8 cellular contexts compared by ENCODE assay signal in genomic region chr10:86966008-86966654, GRCh38. TPM values are rescaled to one million over a fixed set of nuclear protein-coding genes. Genes with fewer than 3 reads are reported as not detected.
DNase-seq lines count a peak whose midpoint lies in the region; ATAC-seq and TF ChIP-seq lines count a peak whose summit lies in the region.

No MANE protein-coding gene starts in this region.

- DNase-seq in activated CD8-positive, alpha-beta T cell treated with anti-CD3 and anti-CD28 coated beads for 36 hours, result peak; percentile 27
- no peak for DNase-seq in activated CD8-positive, alpha-beta T cell treated with anti-CD3 and anti-CD28 coated beads, Interleukin-2, amount 10 ng/mL, durations not matched to agents 7 days and 5 days
- no peak for DNase-seq in Karpas-422
- no peak for DNase-seq in HPDE6-E6E7 (ENCODE audit: extremely low spot score)
- DNase-seq in HEK293T (ENCODE audit: extremely low spot score), result no peak
- no peak for DNase-seq in D341Med (ENCODE audit: low spot score)

- TF ChIP-seq CTCF in activated CD8-positive, alpha-beta T cell treated with anti-CD3 and anti-CD28 coated beads for 36 hours (IDR thresholded peaks at IDR 0.05), result no peak
- no peak for TF ChIP-seq CTCF in gastroesophageal sphincter (IDR thresholded peaks at IDR 0.05)

- no peaks in the 10 kb centered on the region for H3K9me2 ChIP-seq in Karpas-422 (replicated peaks; ENCODE audit: insufficient read depth, low read length)

- H3K27ac ChIP-seq in Karpas-422 (ENCODE audit: low read length), result no peak overlapping the region
- H3K27ac ChIP-seq in gastroesophageal sphincter, result peak overlapping the region in 3 of 4 donors; percentile 95 to 99 (median 99)

- no peak overlapping the region for H3K4me2 ChIP-seq in Karpas-422 (ENCODE audit: low read depth, low read length, poor library complexity, severe bottlenecking)

- H3K4me3 ChIP-seq in Karpas-422 (ENCODE audit: low read length) (no peak overlapping the region), gastroesophageal sphincter (peak overlapping the region in 1 of 2 donors; percentile 5)

- POLR2A ChIA-PET in activated CD8-positive, alpha-beta T cell treated with anti-CD3 and anti-CD28 coated beads for 36 hours (lab: Charles Lee), result interaction anchor here (1.2 kb wide), 1 partner anchor 28 kb away, joined by 3 read pairs; no protein-coding TSS in a partner anchor
- POLR2A ChIA-PET in activated CD8-positive, alpha-beta T cell treated with anti-CD3 and anti-CD28 coated beads, Interleukin-2, amount 10 ng/mL, durations not matched to agents 7 days and 5 days (lab: Charles Lee), result interaction anchor here (1.1 kb wide), 1 partner anchor 27 kb away, joined by 3 read pairs; no protein-coding TSS in a partner anchor
- POLR2A ChIA-PET in HEK293T (lab: Yijun Ruan, JAX), result interaction anchor here (0.6 to 0.9 kb wide), 3 partner anchors 9 to 251 kb away, joined by 3 read pairs; partner anchors contain the start of gene MMRN2

- WGBS in gastroesophageal sphincter (ENCODE audit: low coverage in 1 of 2), 2 donors, result 41 to 62% methylated on average over 4 to 9 of the region's 11 CpGs

- no peaks in the 10 kb centered on the region for H3K9me3 Mint-ChIP-seq in activated CD8-positive, alpha-beta T cell treated with anti-CD3 and anti-CD28 coated beads for 36 hours
- no peaks in the 10 kb centered on the region for H3K9me3 Mint-ChIP-seq in activated CD8-positive, alpha-beta T cell treated with anti-CD3 and anti-CD28 coated beads, Interleukin-2, amount 10 ng/mL, durations not matched to agents 7 days and 5 days (ENCODE audit: insufficient read depth)
- no peaks in the 10 kb centered on the region for H3K9me3 Mint-ChIP-seq in stimulated activated naive CD8-positive, alpha-beta T cell treated with anti-CD3 and anti-CD28 coated beads, Interleukin-15, Interleukin-2, amounts not matched to agents 100 ng/mL and 50 ng/mL, for 24 hours

- 0 out of 2 replicates have a peak overlapping the region, but pooled peaks have one; percentile 43 for H2AFZ ChIP-seq in Karpas-422 (ENCODE audit: low read length)

- H3K36me3 ChIP-seq in Karpas-422 (ENCODE audit: insufficient read depth, low read length) (no peaks in the 10 kb centered on the region), gastroesophageal sphincter (no peaks in the 10 kb centered on the region)

- peak overlapping the region; percentile 75 for H3K27ac Mint-ChIP-seq in activated CD8-positive, alpha-beta T cell treated with anti-CD3 and anti-CD28 coated beads for 36 hours
- H3K27ac Mint-ChIP-seq in activated CD8-positive, alpha-beta T cell treated with anti-CD3 and anti-CD28 coated beads, Interleukin-2, amount 10 ng/mL, durations not matched to agents 7 days and 5 days, result no peak overlapping the region
- peak overlapping the region; percentile 89 for H3K27ac Mint-ChIP-seq in stimulated activated naive CD8-positive, alpha-beta T cell treated with anti-CD3 and anti-CD28 coated beads, Interleukin-15, Interleukin-2, amounts not matched to agents 100 ng/mL and 50 ng/mL, for 24 hours

- no peak for TF ChIP-seq EP300 in gastroesophageal sphincter (IDR thresholded peaks at IDR 0.05)

- intact Hi-C loops in activated CD8-positive, alpha-beta T cell treated with anti-CD3 and anti-CD28 coated beads for 36 hours (cut with micrococcal nuclease), result no loop called here

- H3K4me1 Mint-ChIP-seq in activated CD8-positive, alpha-beta T cell treated with anti-CD3 and anti-CD28 coated beads for 36 hours (ENCODE audit: low read depth), result peaks cover 22% of the 10 kb centered on the region
- H3K4me1 Mint-ChIP-seq in activated CD8-positive, alpha-beta T cell treated with anti-CD3 and anti-CD28 coated beads, Interleukin-2, amount 10 ng/mL, durations not matched to agents 7 days and 5 days (ENCODE audit: low read depth), result peaks cover 18% of the 10 kb centered on the region
- H3K4me1 Mint-ChIP-seq in stimulated activated naive CD8-positive, alpha-beta T cell treated with anti-CD3 and anti-CD28 coated beads, Interleukin-15, Interleukin-2, amounts not matched to agents 100 ng/mL and 50 ng/mL, for 24 hours (ENCODE audit: low read depth), result peaks cover 49% of the 10 kb centered on the region

- no peaks in the 10 kb centered on the region; the same call in none of the 2 replicates for H3K4me1 ChIP-seq in Karpas-422 (ENCODE audit: low read length)
- peaks cover 0 to 65% (median 36%) of the 10 kb centered on the region in 3 donors for H3K4me1 ChIP-seq in gastroesophageal sphincter

- peak overlapping the region; percentile 37 for H3K4me3 Mint-ChIP-seq in activated CD8-positive, alpha-beta T cell treated with anti-CD3 and anti-CD28 coated beads for 36 hours
- no peak overlapping the region for H3K4me3 Mint-ChIP-seq in activated CD8-positive, alpha-beta T cell treated with anti-CD3 and anti-CD28 coated beads, Interleukin-2, amount 10 ng/mL, durations not matched to agents 7 days and 5 days
- peak overlapping the region; percentile 62 for H3K4me3 Mint-ChIP-seq in stimulated activated naive CD8-positive, alpha-beta T cell treated with anti-CD3 and anti-CD28 coated beads, Interleukin-15, Interleukin-2, amounts not matched to agents 100 ng/mL and 50 ng/mL, for 24 hours

- H3K27me3 ChIP-seq in Karpas-422 (ENCODE audit: low read length), result no peaks in the 10 kb centered on the region
- no peaks in the 10 kb centered on the region for H3K27me3 ChIP-seq in gastroesophageal sphincter

- no peak overlapping the region for H3K9ac ChIP-seq in Karpas-422 (ENCODE audit: low read length)

- CTCF ChIA-PET in activated CD8-positive, alpha-beta T cell treated with anti-CD3 and anti-CD28 coated beads for 36 hours (lab: Charles Lee), result interaction anchor here (0.6 to 7.1 kb wide), 11 partner anchors 10 to 254 kb away, joined by 3 to 45 read pairs (median 4); partner anchors contain the start of gene SHLD2
- CTCF ChIA-PET in activated CD8-positive, alpha-beta T cell treated with anti-CD3 and anti-CD28 coated beads, Interleukin-2, amount 10 ng/mL, durations not matched to agents 7 days and 5 days (lab: Charles Lee), result interaction anchor here (0.7 to 3.5 kb wide), 8 partner anchors 9 to 127 kb away, joined by 3 to 13 read pairs (median 6); partner anchors contain the start of gene MMRN2
- CTCF ChIA-PET in HEK293T (lab: Yijun Ruan, JAX), result interaction anchor here (0.6 to 1.1 kb wide), 7 partner anchors 10 to 208 kb away, joined by 3 to 6 read pairs (median 3); no protein-coding TSS in a partner anchor

- H3K27me3 Mint-ChIP-seq in activated CD8-positive, alpha-beta T cell treated with anti-CD3 and anti-CD28 coated beads for 36 hours, result no peaks in the 10 kb centered on the region
- H3K27me3 Mint-ChIP-seq in activated CD8-positive, alpha-beta T cell treated with anti-CD3 and anti-CD28 coated beads, Interleukin-2, amount 10 ng/mL, durations not matched to agents 7 days and 5 days (ENCODE audit: low read depth), result peaks cover 14% of the 10 kb centered on the region
- no peaks in the 10 kb centered on the region for H3K27me3 Mint-ChIP-seq in stimulated activated naive CD8-positive, alpha-beta T cell treated with anti-CD3 and anti-CD28 coated beads, Interleukin-15, Interleukin-2, amounts not matched to agents 100 ng/mL and 50 ng/mL, for 24 hours

- no peaks in the 10 kb centered on the region for H3K79me2 ChIP-seq in Karpas-422 (ENCODE audit: low read length)

- no peaks in the 10 kb centered on the region for H4K20me1 ChIP-seq in Karpas-422 (ENCODE audit: insufficient read depth, low read depth, low read length)

- no peak for TF ChIP-seq POLR2A in gastroesophageal sphincter (IDR thresholded peaks at IDR 0.05)

- no peaks in the 10 kb centered on the region for H3K9me3 ChIP-seq in Karpas-422 (ENCODE audit: low read length)
- no peaks in the 10 kb centered on the region for H3K9me3 ChIP-seq in gastroesophageal sphincter

- peak; percentile 13 for ATAC-seq in activated CD8-positive, alpha-beta T cell treated with anti-CD3 and anti-CD28 coated beads for 36 hours
- no peak for ATAC-seq in activated CD8-positive, alpha-beta T cell treated with anti-CD3 and anti-CD28 coated beads, Interleukin-2, amount 10 ng/mL, durations not matched to agents 7 days and 5 days
- ATAC-seq in gastroesophageal sphincter, result no peak

- H3K36me3 Mint-ChIP-seq in activated CD8-positive, alpha-beta T cell treated with anti-CD3 and anti-CD28 coated beads for 36 hours (ENCODE audit: low read depth), result no peaks in the 10 kb centered on the region
- H3K36me3 Mint-ChIP-seq in activated CD8-positive, alpha-beta T cell treated with anti-CD3 and anti-CD28 coated beads, Interleukin-2, amount 10 ng/mL, durations not matched to agents 7 days and 5 days (ENCODE audit: low read depth), result no peaks in the 10 kb centered on the region
- no peaks in the 10 kb centered on the region for H3K36me3 Mint-ChIP-seq in stimulated activated naive CD8-positive, alpha-beta T cell treated with anti-CD3 and anti-CD28 coated beads, Interleukin-15, Interleukin-2, amounts not matched to agents 100 ng/mL and 50 ng/mL, for 24 hours (ENCODE audit: low read depth)

TF ChIP-seq in HEK293T, 16 proteins besides CTCF, POLR2A, EP300 and RAD21 (continues in another document):
- TF ChIP-seq FOXA1 (IDR thresholded peaks at IDR 0.05) (no peak), FOXM1 (IDR thresholded peaks at IDR 0.05; ENCODE audit: borderline replicate concordance) (no peak), ZNF384 (IDR thresholded peaks at IDR 0.05) (no peak), FOXK2 (IDR thresholded peaks at IDR 0.05) (no peak)

RNA-seq across cellular contexts. Expression of gene ADIRF, which starts 2.2 kb away (rescaled TPM):
- total RNA-seq in activated CD8-positive, alpha-beta T cell treated with anti-CD3 and anti-CD28 coated beads for 36 hours, result not detected
- total RNA-seq in activated CD8-positive, alpha-beta T cell treated with anti-CD3 and anti-CD28 coated beads, Interleukin-2, amount 10 ng/mL, durations not matched to agents 7 days and 5 days, result not detected
- total RNA-seq in Karpas-422 (2014; rRNA removed; shearing (Covaris generic); ENCODE audit: low replicate concordance), result not detected in 2 replicates
- total RNA-seq in gastroesophageal sphincter, result 100 to 1,000 TPM in 2 of 4 donors, 10 to 100 TPM in 2; 36.5 to 408 (median 149) TPM

RNA-seq across cellular contexts. Expression of gene SNCG, which starts 7.7 kb away (rescaled TPM):
- total RNA-seq in activated CD8-positive, alpha-beta T cell treated with anti-CD3 and anti-CD28 coated beads for 36 hours, result not detected
- total RNA-seq in activated CD8-positive, alpha-beta T cell treated with anti-CD3 and anti-CD28 coated beads, Interleukin-2, amount 10 ng/mL, durations not matched to agents 7 days and 5 days, result not detected
- total RNA-seq in Karpas-422 (2014; rRNA removed; shearing (Covaris generic); ENCODE audit: low replicate concordance), result not detected in 2 replicates
- total RNA-seq in gastroesophageal sphincter, result 100 to 1,000 TPM in 1 of 4 donors, 10 to 100 TPM in 3; 12.8 to 102 (median 33.7) TPM

RNA-seq across cellular contexts. Expression of gene MMRN2, which starts 8.7 kb away (rescaled TPM):
- total RNA-seq in activated CD8-positive, alpha-beta T cell treated with anti-CD3 and anti-CD28 coated beads for 36 hours, result not detected
- total RNA-seq in activated CD8-positive, alpha-beta T cell treated with anti-CD3 and anti-CD28 coated beads, Interleukin-2, amount 10 ng/mL, durations not matched to agents 7 days and 5 days, result not detected
- not detected in 2 replicates for total RNA-seq in Karpas-422 (2014; rRNA removed; shearing (Covaris generic); ENCODE audit: low replicate concordance)
- 10 to 100 TPM; 18.5 to 77.7 (median 42.2) TPM for total RNA-seq in gastroesophageal sphincter

RNA-seq across cellular contexts. Expression of gene FAM25A, which starts 54.0 kb away (rescaled TPM):
- total RNA-seq in activated CD8-positive, alpha-beta T cell treated with anti-CD3 and anti-CD28 coated beads for 36 hours, result not detected
- total RNA-seq in activated CD8-positive, alpha-beta T cell treated with anti-CD3 and anti-CD28 coated beads, Interleukin-2, amount 10 ng/mL, durations not matched to agents 7 days and 5 days, result not detected
- total RNA-seq in Karpas-422 (2014; rRNA removed; shearing (Covaris generic); ENCODE audit: low replicate concordance), result not detected in 2 replicates
- total RNA-seq in gastroesophageal sphincter, result not detected

Comparison
In these comparisons a context has a peak if more than half of its experiments do, and no peak if none do; other contexts are left out.
1. RNA of gene ADIRF, which starts 2.2 kb away (total RNA-seq): 36.5 to 408 TPM in gastroesophageal sphincter; not detected in activated CD8-positive, alpha-beta T cell treated with anti-CD3 and anti-CD28 coated beads for 36 hours, not detected in activated CD8-positive, alpha-beta T cell treated with anti-CD3 and anti-CD28 coated beads, Interleukin-2, amount 10 ng/mL, durations not matched to agents 7 days and 5 days and not detected in Karpas-422; every median in the first group is over 10 times any median in the second.
2. RNA of gene SNCG, which starts 7.7 kb away (total RNA-seq): 12.8 to 102 TPM in gastroesophageal sphincter; not detected in activated CD8-positive, alpha-beta T cell treated with anti-CD3 and anti-CD28 coated beads for 36 hours, not detected in activated CD8-positive, alpha-beta T cell treated with anti-CD3 and anti-CD28 coated beads, Interleukin-2, amount 10 ng/mL, durations not matched to agents 7 days and 5 days and not detected in Karpas-422; every median in the first group is over 10 times any median in the second.
3. RNA of gene MMRN2, which starts 8.7 kb away (total RNA-seq): 18.5 to 77.7 TPM in gastroesophageal sphincter; not detected in activated CD8-positive, alpha-beta T cell treated with anti-CD3 and anti-CD28 coated beads, Interleukin-2, amount 10 ng/mL, durations not matched to agents 7 days and 5 days, not detected in activated CD8-positive, alpha-beta T cell treated with anti-CD3 and anti-CD28 coated beads for 36 hours and not detected in Karpas-422; every median in the first group is over 10 times any median in the second.